Comparison of ENCODE assay signal across 13 cellular contexts in genomic region chr16:87127061-87127765, GRCh38.
A peak's percentile ranks its signal among the peaks of the same experiment; 100 is the strongest.
DNase-seq lines count a peak whose midpoint lies in the region; ATAC-seq and TF ChIP-seq lines count a peak whose summit lies in the region.
"Had no signal": no experiment of that assay in that cellular context is flagged by ENCODE, and none has a peak within 500 bp of the region (broad histone marks: within the 10 kb centered on the region; RNA-seq: fewer than 3 reads in every experiment).

No MANE protein-coding gene starts in this region.

- H3K79me2 ChIP-seq in H9 (ENCODE audit: insufficient read depth, low read length) = no peaks in the 10 kb centered on the region

- ATAC-seq in sciatic nerve (peak; percentile 60), GM18873 (IDR thresholded peaks at IDR 0.05; ENCODE audit: low FRiP score, unreplicated experiment) (no peak)
- no peak for ATAC-seq in naive thymus-derived CD4-positive, alpha-beta T cell

- H3K4ac ChIP-seq in H9 (ENCODE audit: low read depth, low read length) = no peak overlapping the region

- H3K23me2 ChIP-seq in H9 (ENCODE audit: insufficient read length, low read depth, low read length, poor library complexity, severe bottlenecking) = no peaks in the 10 kb centered on the region

- no peak overlapping the region for H2AK5ac ChIP-seq in H9 (ENCODE audit: insufficient read length, low read length)

- peaks cover 6% of the 10 kb centered on the region in 2 experiments for H3K4me1 Mint-ChIP-seq in H9
- no peaks in the 10 kb centered on the region for H3K4me1 Mint-ChIP-seq in naive thymus-derived CD4-positive, alpha-beta T cell
- H3K4me1 Mint-ChIP-seq: B cell had no signal

- CTCF ChIA-PET in naive thymus-derived CD4-positive, alpha-beta T cell (lab: Charles Lee) = no interaction called here

- H2BK15ac ChIP-seq in H9 (ENCODE audit: low read depth, low read length) = no peak overlapping the region

- H2AFZ ChIP-seq in H9 (ENCODE audit: low read length) = no peak overlapping the region

- no peaks in the 10 kb centered on the region for H3K9me3 ChIP-seq in H9 (ENCODE audit: control insufficient read depth, low read depth, low read length)
- peaks cover 0 to 7% (median 0%) of the 10 kb centered on the region in 3 experiments for H3K9me3 ChIP-seq in naive thymus-derived CD4-positive, alpha-beta T cell (ENCODE audit: control insufficient read depth in 2 of 3, low read length in 3 of 3)

- POLR2A ChIA-PET in naive thymus-derived CD4-positive, alpha-beta T cell (lab: Charles Lee) = no interaction called here

- TF ChIP-seq CTCF in H9 (conservative IDR thresholded peaks at IDR 0.05) = no peak

- H4K5ac ChIP-seq in H9 (ENCODE audit: insufficient read length, low read depth, low read length) = no peak overlapping the region

- no peaks in the 10 kb centered on the region for H3K4me1 ChIP-seq in H9 (ENCODE audit: insufficient read depth, low read length)
- H3K4me1 ChIP-seq in naive thymus-derived CD4-positive, alpha-beta T cell (ENCODE audit: control insufficient read depth in 2 of 2, insufficient read depth in 2 of 2, low read length in 2 of 2) = no peaks in the 10 kb centered on the region

- WGBS in H9 (ENCODE audit: extremely low coverage, insufficient read length, low lambda C conversion rate) = no CpG with 5 or more reads among the region's 23 CpGs

- no peak overlapping the region for H3K14ac ChIP-seq in H9 (ENCODE audit: insufficient read depth, low read length)

- H2BK12ac ChIP-seq in H9 (ENCODE audit: insufficient read length, low read depth, low read length) = no peak overlapping the region

- H2BK120ac ChIP-seq in H9 (ENCODE audit: low read depth, low read length, poor library complexity, severe bottlenecking) = no peak overlapping the region

- no peaks in the 10 kb centered on the region for H4K20me1 ChIP-seq in H9 (ENCODE audit: control insufficient read depth, insufficient read depth, insufficient read length)

- H3T11ph ChIP-seq in H9 (ENCODE audit: low read length) = no peak overlapping the region

- no peak overlapping the region for H3K4me2 ChIP-seq in H9 (ENCODE audit: insufficient read depth, insufficient read length, low read length)

- intact Hi-C loops in sciatic nerve (cut with DNase I) = no loop called here
- intact Hi-C loops in naive thymus-derived CD4-positive, alpha-beta T cell (cut with micrococcal nuclease) = no loop called here

- no peak overlapping the region for H3K27ac ChIP-seq in H9 (ENCODE audit: insufficient read length, low read depth, low read length)
- H3K27ac ChIP-seq in naive thymus-derived CD4-positive, alpha-beta T cell (ENCODE audit: low read depth, low read length) = no peak overlapping the region
- H3K27ac ChIP-seq: WERI-Rb-1 had no signal

- H4K8ac ChIP-seq in H9 (replicated peaks; ENCODE audit: insufficient read length, low read depth, low read length) = no peak overlapping the region

- no peaks in the 10 kb centered on the region for H3K27me3 ChIP-seq in H9 (ENCODE audit: insufficient read depth, low read length)
- no peaks in the 10 kb centered on the region for H3K27me3 ChIP-seq in naive thymus-derived CD4-positive, alpha-beta T cell (ENCODE audit: control insufficient read depth in 2 of 2, insufficient read depth in 2 of 2, low read length in 2 of 2)

- H3K4me3 ChIP-seq in naive thymus-derived CD4-positive, alpha-beta T cell (ENCODE audit: low read length) = no peak overlapping the region
- H3K4me3 ChIP-seq: lung had no signal

- H3K36me3 Mint-ChIP-seq in H9 (ENCODE audit: insufficient read depth in 1 of 3, low read depth in 3 of 3) = peaks cover 2 to 8% (median 2%) of the 10 kb centered on the region in 3 experiments; a peak in 4 of 7 replicates
- peaks cover 0 to 7% (median 0%) of the 10 kb centered on the region in 5 donors for H3K36me3 Mint-ChIP-seq in naive thymus-derived CD4-positive, alpha-beta T cell

- H3K79me1 ChIP-seq in H9 (ENCODE audit: insufficient read depth, low read depth, low read length, poor library complexity, severe bottlenecking) = no peaks in the 10 kb centered on the region

- no peak overlapping the region for H3K9ac ChIP-seq in H9 (ENCODE audit: extremely low read depth, insufficient read length, low read length)

- H2BK5ac ChIP-seq in H9 (ENCODE audit: insufficient read length, low read length) = no peak overlapping the region

- DNase-seq in H9 (no peak), dedifferentiated amniotic fluid mesenchymal stem cell (ENCODE audit: extremely low spot score) (peak; percentile 41), islet precursor cell (peak; percentile 64), sciatic nerve (ENCODE audit: low spot score) (peak; percentile 76), SHP77 (lab: John Stamatoyannopoulos, UW) (no peak), T-helper 9 cell (no peak)
- DNase-seq in naive thymus-derived CD4-positive, alpha-beta T cell = no peak
- DNase-seq: activated T-cell treated with anti-CD3 and anti-CD28 coated beads for 4 hours, NCI-H524, WERI-Rb-1 had no signal

- H3K56ac ChIP-seq in H9 (ENCODE audit: insufficient read length, low read depth, low read length) = no peak overlapping the region

- no peaks in the 10 kb centered on the region for H3K36me3 ChIP-seq in naive thymus-derived CD4-positive, alpha-beta T cell (ENCODE audit: control insufficient read depth in 2 of 3, insufficient read depth in 3 of 3, low read length in 3 of 3)
- H3K36me3 ChIP-seq: WERI-Rb-1 had no signal

- no peak overlapping the region for H2BK20ac ChIP-seq in H9 (ENCODE audit: low read depth, low read length, poor library complexity, severe bottlenecking)

- H3K4me3 Mint-ChIP-seq in H9 = no peak overlapping the region
- no peak overlapping the region for H3K4me3 Mint-ChIP-seq in naive thymus-derived CD4-positive, alpha-beta T cell
- H3K4me3 Mint-ChIP-seq: B cell had no signal

- H3K23ac ChIP-seq in H9 (ENCODE audit: insufficient read length, low read depth, low read length) = no peak overlapping the region

- H4K91ac ChIP-seq in H9 (ENCODE audit: insufficient read length, low read depth, low read length) = no peak overlapping the region

- H3K9me3 Mint-ChIP-seq in H9 = peaks cover 0 to 8% of the 10 kb centered on the region in 2 experiments; a peak in 4 of 5 replicates
- peaks cover 0 to 15% (median 3%) of the 10 kb centered on the region in 11 donors for H3K9me3 Mint-ChIP-seq in naive thymus-derived CD4-positive, alpha-beta T cell

- peaks cover 12% of the 10 kb centered on the region for H3K27me3 Mint-ChIP-seq in H9 (ENCODE audit: low read depth)
- peaks cover 0 to 4% (median under 1%) of the 10 kb centered on the region in 5 donors for H3K27me3 Mint-ChIP-seq in naive thymus-derived CD4-positive, alpha-beta T cell

- peak overlapping the region in 2 of 3 experiments; percentile 37 to 62; a peak in 2 of 7 replicates for H3K27ac Mint-ChIP-seq in H9
- no peak overlapping the region for H3K27ac Mint-ChIP-seq in naive thymus-derived CD4-positive, alpha-beta T cell
- H3K27ac Mint-ChIP-seq: B cell had no signal

- H3K18ac ChIP-seq in H9 (ENCODE audit: insufficient read length, low read depth, low read length) = no peak overlapping the region

Comparison
In these comparisons a context has a peak if more than half of its experiments do, and no peak if none do; other contexts are left out.
1. DNase-seq: peak in dedifferentiated amniotic fluid mesenchymal stem cell (single experiment), islet precursor cell (single experiment) and sciatic nerve (single experiment); none in H9 (single experiment), naive thymus-derived CD4-positive, alpha-beta T cell (0 of 9), SHP77 (0 of 2) and T-helper 9 cell (single experiment).
2. H3K27ac Mint-ChIP-seq: peak in H9 (2 of 3); none in naive thymus-derived CD4-positive, alpha-beta T cell (0 of 9).